In genomic region chr5:160183075-160183474, GRCh38 we compare ENCODE assay signal across 1 cellular context.
TF ChIP-seq lines count a peak whose summit lies in the region.

No MANE protein-coding gene starts in this region.

TF ChIP-seq in H1, 55 proteins besides CTCF, POLR2A, EP300 and RAD21 (continued from another document):
- TF ChIP-seq, protein P1, sequence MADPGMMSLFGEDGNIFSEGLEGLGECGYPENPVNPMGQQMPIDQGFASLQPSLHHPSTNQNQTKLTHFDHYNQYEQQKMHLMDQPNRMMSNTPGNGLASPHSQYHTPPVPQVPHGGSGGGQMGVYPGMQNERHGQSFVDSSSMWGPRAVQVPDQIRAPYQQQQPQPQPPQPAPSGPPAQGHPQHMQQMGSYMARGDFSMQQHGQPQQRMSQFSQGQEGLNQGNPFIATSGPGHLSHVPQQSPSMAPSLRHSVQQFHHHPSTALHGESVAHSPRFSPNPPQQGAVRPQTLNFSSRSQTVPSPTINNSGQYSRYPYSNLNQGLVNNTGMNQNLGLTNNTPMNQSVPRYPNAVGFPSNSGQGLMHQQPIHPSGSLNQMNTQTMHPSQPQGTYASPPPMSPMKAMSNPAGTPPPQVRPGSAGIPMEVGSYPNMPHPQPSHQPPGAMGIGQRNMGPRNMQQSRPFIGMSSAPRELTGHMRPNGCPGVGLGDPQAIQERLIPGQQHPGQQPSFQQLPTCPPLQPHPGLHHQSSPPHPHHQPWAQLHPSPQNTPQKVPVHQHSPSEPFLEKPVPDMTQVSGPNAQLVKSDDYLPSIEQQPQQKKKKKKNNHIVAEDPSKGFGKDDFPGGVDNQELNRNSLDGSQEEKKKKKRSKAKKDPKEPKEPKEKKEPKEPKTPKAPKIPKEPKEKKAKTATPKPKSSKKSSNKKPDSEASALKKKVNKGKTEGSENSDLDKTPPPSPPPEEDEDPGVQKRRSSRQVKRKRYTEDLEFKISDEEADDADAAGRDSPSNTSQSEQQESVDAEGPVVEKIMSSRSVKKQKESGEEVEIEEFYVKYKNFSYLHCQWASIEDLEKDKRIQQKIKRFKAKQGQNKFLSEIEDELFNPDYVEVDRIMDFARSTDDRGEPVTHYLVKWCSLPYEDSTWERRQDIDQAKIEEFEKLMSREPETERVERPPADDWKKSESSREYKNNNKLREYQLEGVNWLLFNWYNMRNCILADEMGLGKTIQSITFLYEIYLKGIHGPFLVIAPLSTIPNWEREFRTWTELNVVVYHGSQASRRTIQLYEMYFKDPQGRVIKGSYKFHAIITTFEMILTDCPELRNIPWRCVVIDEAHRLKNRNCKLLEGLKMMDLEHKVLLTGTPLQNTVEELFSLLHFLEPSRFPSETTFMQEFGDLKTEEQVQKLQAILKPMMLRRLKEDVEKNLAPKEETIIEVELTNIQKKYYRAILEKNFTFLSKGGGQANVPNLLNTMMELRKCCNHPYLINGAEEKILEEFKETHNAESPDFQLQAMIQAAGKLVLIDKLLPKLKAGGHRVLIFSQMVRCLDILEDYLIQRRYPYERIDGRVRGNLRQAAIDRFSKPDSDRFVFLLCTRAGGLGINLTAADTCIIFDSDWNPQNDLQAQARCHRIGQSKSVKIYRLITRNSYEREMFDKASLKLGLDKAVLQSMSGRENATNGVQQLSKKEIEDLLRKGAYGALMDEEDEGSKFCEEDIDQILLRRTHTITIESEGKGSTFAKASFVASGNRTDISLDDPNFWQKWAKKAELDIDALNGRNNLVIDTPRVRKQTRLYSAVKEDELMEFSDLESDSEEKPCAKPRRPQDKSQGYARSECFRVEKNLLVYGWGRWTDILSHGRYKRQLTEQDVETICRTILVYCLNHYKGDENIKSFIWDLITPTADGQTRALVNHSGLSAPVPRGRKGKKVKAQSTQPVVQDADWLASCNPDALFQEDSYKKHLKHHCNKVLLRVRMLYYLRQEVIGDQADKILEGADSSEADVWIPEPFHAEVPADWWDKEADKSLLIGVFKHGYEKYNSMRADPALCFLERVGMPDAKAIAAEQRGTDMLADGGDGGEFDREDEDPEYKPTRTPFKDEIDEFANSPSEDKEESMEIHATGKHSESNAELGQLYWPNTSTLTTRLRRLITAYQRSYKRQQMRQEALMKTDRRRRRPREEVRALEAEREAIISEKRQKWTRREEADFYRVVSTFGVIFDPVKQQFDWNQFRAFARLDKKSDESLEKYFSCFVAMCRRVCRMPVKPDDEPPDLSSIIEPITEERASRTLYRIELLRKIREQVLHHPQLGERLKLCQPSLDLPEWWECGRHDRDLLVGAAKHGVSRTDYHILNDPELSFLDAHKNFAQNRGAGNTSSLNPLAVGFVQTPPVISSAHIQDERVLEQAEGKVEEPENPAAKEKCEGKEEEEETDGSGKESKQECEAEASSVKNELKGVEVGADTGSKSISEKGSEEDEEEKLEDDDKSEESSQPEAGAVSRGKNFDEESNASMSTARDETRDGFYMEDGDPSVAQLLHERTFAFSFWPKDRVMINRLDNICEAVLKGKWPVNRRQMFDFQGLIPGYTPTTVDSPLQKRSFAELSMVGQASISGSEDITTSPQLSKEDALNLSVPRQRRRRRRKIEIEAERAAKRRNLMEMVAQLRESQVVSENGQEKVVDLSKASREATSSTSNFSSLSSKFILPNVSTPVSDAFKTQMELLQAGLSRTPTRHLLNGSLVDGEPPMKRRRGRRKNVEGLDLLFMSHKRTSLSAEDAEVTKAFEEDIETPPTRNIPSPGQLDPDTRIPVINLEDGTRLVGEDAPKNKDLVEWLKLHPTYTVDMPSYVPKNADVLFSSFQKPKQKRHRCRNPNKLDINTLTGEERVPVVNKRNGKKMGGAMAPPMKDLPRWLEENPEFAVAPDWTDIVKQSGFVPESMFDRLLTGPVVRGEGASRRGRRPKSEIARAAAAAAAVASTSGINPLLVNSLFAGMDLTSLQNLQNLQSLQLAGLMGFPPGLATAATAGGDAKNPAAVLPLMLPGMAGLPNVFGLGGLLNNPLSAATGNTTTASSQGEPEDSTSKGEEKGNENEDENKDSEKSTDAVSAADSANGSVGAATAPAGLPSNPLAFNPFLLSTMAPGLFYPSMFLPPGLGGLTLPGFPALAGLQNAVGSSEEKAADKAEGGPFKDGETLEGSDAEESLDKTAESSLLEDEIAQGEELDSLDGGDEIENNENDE (IDR thresholded peaks at IDR 0.05; ENCODE audit: insufficient replicate concordance, low read length), result no peak
- no peak for TF ChIP-seq SIN3A (conservative IDR thresholded peaks at IDR 0.05 in 1 of 2, IDR thresholded peaks at IDR 0.05 in 1 of 2; ENCODE audit: low read depth in 1 of 2, low read length in 2 of 2)
- TF ChIP-seq, protein P2, sequence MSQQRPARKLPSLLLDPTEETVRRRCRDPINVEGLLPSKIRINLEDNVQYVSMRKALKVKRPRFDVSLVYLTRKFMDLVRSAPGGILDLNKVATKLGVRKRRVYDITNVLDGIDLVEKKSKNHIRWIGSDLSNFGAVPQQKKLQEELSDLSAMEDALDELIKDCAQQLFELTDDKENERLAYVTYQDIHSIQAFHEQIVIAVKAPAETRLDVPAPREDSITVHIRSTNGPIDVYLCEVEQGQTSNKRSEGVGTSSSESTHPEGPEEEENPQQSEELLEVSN (IDR thresholded peaks at IDR 0.05), result no peak
- no peak for TF ChIP-seq SAP30 (IDR thresholded peaks at IDR 0.05; ENCODE audit: insufficient read depth, insufficient replicate concordance, low read length)
- TF ChIP-seq SP4 (IDR thresholded peaks at IDR 0.05; ENCODE audit: low read length), result no peak
- no peak for TF ChIP-seq CHD1 (IDR thresholded peaks at IDR 0.05; ENCODE audit: low read depth, low read length)
- TF ChIP-seq HDAC2 (IDR thresholded peaks at IDR 0.05; ENCODE audit: borderline replicate concordance in 1 of 2, low read depth in 2 of 2, low read length in 2 of 2), result no peak
- TF ChIP-seq RXRA (IDR thresholded peaks at IDR 0.05; ENCODE audit: insufficient read depth, low read depth, low read length), result no peak
- TF ChIP-seq SIX5 (IDR thresholded peaks at IDR 0.05; ENCODE audit: low read depth, low read length), result no peak
- TF ChIP-seq, protein P3, sequence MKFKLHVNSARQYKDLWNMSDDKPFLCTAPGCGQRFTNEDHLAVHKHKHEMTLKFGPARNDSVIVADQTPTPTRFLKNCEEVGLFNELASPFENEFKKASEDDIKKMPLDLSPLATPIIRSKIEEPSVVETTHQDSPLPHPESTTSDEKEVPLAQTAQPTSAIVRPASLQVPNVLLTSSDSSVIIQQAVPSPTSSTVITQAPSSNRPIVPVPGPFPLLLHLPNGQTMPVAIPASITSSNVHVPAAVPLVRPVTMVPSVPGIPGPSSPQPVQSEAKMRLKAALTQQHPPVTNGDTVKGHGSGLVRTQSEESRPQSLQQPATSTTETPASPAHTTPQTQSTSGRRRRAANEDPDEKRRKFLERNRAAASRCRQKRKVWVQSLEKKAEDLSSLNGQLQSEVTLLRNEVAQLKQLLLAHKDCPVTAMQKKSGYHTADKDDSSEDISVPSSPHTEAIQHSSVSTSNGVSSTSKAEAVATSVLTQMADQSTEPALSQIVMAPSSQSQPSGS (IDR thresholded peaks at IDR 0.05; ENCODE audit: low read length), result no peak
- TF ChIP-seq EZH2 (IDR thresholded peaks at IDR 0.05; ENCODE audit: low read depth, low read length, severe bottlenecking), result no peak
- TF ChIP-seq JUND (IDR thresholded peaks at IDR 0.05; ENCODE audit: low read length), result no peak
